In the genomic region with DNA sequence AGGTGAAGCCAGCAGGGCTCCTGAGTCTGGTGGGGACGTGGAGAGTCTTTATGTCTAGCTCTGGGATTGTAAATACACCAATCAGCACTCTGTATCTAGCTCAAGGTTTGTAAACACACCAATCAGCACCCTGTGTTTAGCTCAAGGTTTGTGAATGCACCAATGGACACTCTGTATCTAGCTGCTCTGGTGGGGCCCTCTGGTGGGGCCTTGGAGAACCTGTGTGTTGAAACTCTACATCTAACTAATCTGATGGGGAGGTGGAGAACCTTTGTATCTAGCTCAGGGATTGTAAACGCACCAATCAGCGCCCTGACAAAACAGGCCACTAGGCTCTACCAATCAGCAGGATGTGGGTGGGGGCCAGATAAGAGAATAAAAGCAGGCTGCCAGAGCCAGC, we compare ENCODE assay signal across 8 cellular contexts.
A peak's percentile ranks its signal among the peaks of the same experiment; 100 is the strongest.
DNase-seq lines count a peak whose midpoint lies in the region; ATAC-seq and TF ChIP-seq lines count a peak whose summit lies in the region.
"Not testable (repeated sequence)": the region's sequence is repeated elsewhere in the genome, so short reads cannot be mapped to it uniquely, and the experiment has no call there.

No MANE protein-coding gene starts in this region.

- H3K27me3 ChIP-seq in upper lobe of right lung: not testable (repeated sequence)

- CTCF ChIA-PET in activated CD8-positive, alpha-beta T cell treated with anti-CD3 and anti-CD28 coated beads for 36 hours (lab: Charles Lee): interaction anchor here (0.9 to 1.3 kb wide), 4 partner anchors 29 to 250 kb away, joined by 3 to 5 read pairs (median 4); no protein-coding TSS in a partner anchor
- CTCF ChIA-PET in activated naive CD4-positive, alpha-beta T cell treated with anti-CD3 and anti-CD28 coated beads for 36 hours (lab: Charles Lee): interaction anchor here (0.7 to 1.9 kb wide), 9 partner anchors 27 to 62 kb away, joined by 3 to 13 read pairs (median 3); no protein-coding TSS in a partner anchor

- H3K9me3 ChIP-seq in upper lobe of right lung: not testable (repeated sequence)

- H3K36me3 Mint-ChIP-seq in T-helper 2 cell treated with Interferon-gamma antibody and Interleukin-4, amounts not matched to agents 5 μg/mL and 100 μg/mL, for 36 hours (ENCODE audit: low read depth): peaks cover 17% of the 10 kb centered on the region
- H3K36me3 Mint-ChIP-seq in activated CD8-positive, alpha-beta T cell treated with anti-CD3 and anti-CD28 coated beads for 36 hours (ENCODE audit: low read depth): peaks cover 25% of the 10 kb centered on the region
- H3K36me3 Mint-ChIP-seq in activated naive CD4-positive, alpha-beta T cell treated with anti-CD3 and anti-CD28 coated beads for 36 hours (ENCODE audit: low read depth); chondrocyte (ENCODE audit: low read depth): not testable (repeated sequence)

- peak overlapping the region; percentile 68 for H3K27ac Mint-ChIP-seq in T-helper 2 cell treated with Interferon-gamma antibody and Interleukin-4, amounts not matched to agents 5 μg/mL and 100 μg/mL, for 36 hours
- peak overlapping the region; percentile 56 for H3K27ac Mint-ChIP-seq in activated CD8-positive, alpha-beta T cell treated with anti-CD3 and anti-CD28 coated beads for 36 hours
- H3K27ac Mint-ChIP-seq in activated naive CD4-positive, alpha-beta T cell treated with anti-CD3 and anti-CD28 coated beads for 36 hours: peak overlapping the region; percentile 70
- H3K27ac Mint-ChIP-seq in chondrocyte (ENCODE audit: unreplicated experiment): not testable (repeated sequence)

- not testable (repeated sequence) for ATAC-seq in activated CD8-positive, alpha-beta T cell treated with anti-CD3 and anti-CD28 coated beads for 36 hours; upper lobe of right lung

- intact Hi-C loops in activated CD8-positive, alpha-beta T cell treated with anti-CD3 and anti-CD28 coated beads for 36 hours (cut with micrococcal nuclease): loop anchor here (5.0 to 10.0 kb wide), 2 partner anchors 54 to 238 kb away; a partner anchor contains a TSS
- intact Hi-C loops in activated naive CD4-positive, alpha-beta T cell treated with anti-CD3 and anti-CD28 coated beads for 36 hours (cut with micrococcal nuclease): loop anchor here (5.0 kb wide), 1 partner anchor 37 kb away; no protein-coding TSS in a partner anchor
- intact Hi-C loops in upper lobe of right lung (cut with DNase I): not testable (repeated sequence)

- not testable (repeated sequence) for H3K4me3 ChIP-seq in upper lobe of right lung

- H3K4me1 ChIP-seq in upper lobe of right lung: not testable (repeated sequence)

- POLR2A ChIA-PET in activated CD8-positive, alpha-beta T cell treated with anti-CD3 and anti-CD28 coated beads for 36 hours (lab: Charles Lee): interaction anchor here (0.9 kb wide), 2 partner anchors 33 to 47 kb away, joined by 3 read pairs; no protein-coding TSS in a partner anchor

- DNase-seq in DMS 273 (lab: John Stamatoyannopoulos, UW; ENCODE audit: unreplicated experiment) (peak; percentile 1), NCI-H82 (lab: John Stamatoyannopoulos, UW) (peak; percentile 0)
- not testable (repeated sequence) for DNase-seq in T-helper 2 cell treated with Interferon-gamma antibody and Interleukin-4, amounts not matched to agents 5 μg/mL and 100 μg/mL, for 36 hours (ENCODE audit: low spot score); chondrocyte (ENCODE audit: low spot score); upper lobe of right lung
- peak; percentile 58 for DNase-seq in activated CD8-positive, alpha-beta T cell treated with anti-CD3 and anti-CD28 coated beads for 36 hours
- DNase-seq in activated naive CD4-positive, alpha-beta T cell treated with anti-CD3 and anti-CD28 coated beads for 36 hours: peak; percentile 62
- peak; percentile 34 for DNase-seq in stimulated activated CD4-positive, alpha-beta T cell treated with anti-CD3 and anti-CD28 coated beads, Interleukin-15, amount 100 ng/mL, for 24 hours

- not testable (repeated sequence) for TF ChIP-seq CTCF in activated CD8-positive, alpha-beta T cell treated with anti-CD3 and anti-CD28 coated beads for 36 hours (IDR thresholded peaks at IDR 0.05)
- peak; percentile 25 for TF ChIP-seq CTCF in chondrocyte (IDR thresholded peaks at IDR 0.05)
- TF ChIP-seq CTCF in upper lobe of right lung (IDR thresholded peaks at IDR 0.05): peak; percentile 6

- H3K36me3 ChIP-seq in upper lobe of right lung: not testable (repeated sequence)

- not testable (repeated sequence) for H3K27me3 Mint-ChIP-seq in T-helper 2 cell treated with Interferon-gamma antibody and Interleukin-4, amounts not matched to agents 5 μg/mL and 100 μg/mL, for 36 hours (ENCODE audit: low read depth); activated CD8-positive, alpha-beta T cell treated with anti-CD3 and anti-CD28 coated beads for 36 hours; activated naive CD4-positive, alpha-beta T cell treated with anti-CD3 and anti-CD28 coated beads for 36 hours (ENCODE audit: low read depth); chondrocyte (ENCODE audit: low read depth)

- peaks cover 20% of the 10 kb centered on the region for H3K9me3 Mint-ChIP-seq in T-helper 2 cell treated with Interferon-gamma antibody and Interleukin-4, amounts not matched to agents 5 μg/mL and 100 μg/mL, for 36 hours
- not testable (repeated sequence) for H3K9me3 Mint-ChIP-seq in activated CD8-positive, alpha-beta T cell treated with anti-CD3 and anti-CD28 coated beads for 36 hours; activated naive CD4-positive, alpha-beta T cell treated with anti-CD3 and anti-CD28 coated beads for 36 hours; chondrocyte (ENCODE audit: low read depth)

- H3K4me3 Mint-ChIP-seq in T-helper 2 cell treated with Interferon-gamma antibody and Interleukin-4, amounts not matched to agents 5 μg/mL and 100 μg/mL, for 36 hours; activated CD8-positive, alpha-beta T cell treated with anti-CD3 and anti-CD28 coated beads for 36 hours; activated naive CD4-positive, alpha-beta T cell treated with anti-CD3 and anti-CD28 coated beads for 36 hours; chondrocyte (ENCODE audit: unreplicated experiment): not testable (repeated sequence)

- H3K4me1 Mint-ChIP-seq in T-helper 2 cell treated with Interferon-gamma antibody and Interleukin-4, amounts not matched to agents 5 μg/mL and 100 μg/mL, for 36 hours (ENCODE audit: low read depth): peaks cover 62% of the 10 kb centered on the region
- peaks cover 75% of the 10 kb centered on the region for H3K4me1 Mint-ChIP-seq in activated CD8-positive, alpha-beta T cell treated with anti-CD3 and anti-CD28 coated beads for 36 hours (ENCODE audit: low read depth)
- peaks cover 76% of the 10 kb centered on the region for H3K4me1 Mint-ChIP-seq in activated naive CD4-positive, alpha-beta T cell treated with anti-CD3 and anti-CD28 coated beads for 36 hours (ENCODE audit: low read depth)
- peaks cover 18% of the 10 kb centered on the region for H3K4me1 Mint-ChIP-seq in chondrocyte (ENCODE audit: low read depth)

- not testable (repeated sequence) for H3K27ac ChIP-seq in upper lobe of right lung
